In the genomic region with DNA sequence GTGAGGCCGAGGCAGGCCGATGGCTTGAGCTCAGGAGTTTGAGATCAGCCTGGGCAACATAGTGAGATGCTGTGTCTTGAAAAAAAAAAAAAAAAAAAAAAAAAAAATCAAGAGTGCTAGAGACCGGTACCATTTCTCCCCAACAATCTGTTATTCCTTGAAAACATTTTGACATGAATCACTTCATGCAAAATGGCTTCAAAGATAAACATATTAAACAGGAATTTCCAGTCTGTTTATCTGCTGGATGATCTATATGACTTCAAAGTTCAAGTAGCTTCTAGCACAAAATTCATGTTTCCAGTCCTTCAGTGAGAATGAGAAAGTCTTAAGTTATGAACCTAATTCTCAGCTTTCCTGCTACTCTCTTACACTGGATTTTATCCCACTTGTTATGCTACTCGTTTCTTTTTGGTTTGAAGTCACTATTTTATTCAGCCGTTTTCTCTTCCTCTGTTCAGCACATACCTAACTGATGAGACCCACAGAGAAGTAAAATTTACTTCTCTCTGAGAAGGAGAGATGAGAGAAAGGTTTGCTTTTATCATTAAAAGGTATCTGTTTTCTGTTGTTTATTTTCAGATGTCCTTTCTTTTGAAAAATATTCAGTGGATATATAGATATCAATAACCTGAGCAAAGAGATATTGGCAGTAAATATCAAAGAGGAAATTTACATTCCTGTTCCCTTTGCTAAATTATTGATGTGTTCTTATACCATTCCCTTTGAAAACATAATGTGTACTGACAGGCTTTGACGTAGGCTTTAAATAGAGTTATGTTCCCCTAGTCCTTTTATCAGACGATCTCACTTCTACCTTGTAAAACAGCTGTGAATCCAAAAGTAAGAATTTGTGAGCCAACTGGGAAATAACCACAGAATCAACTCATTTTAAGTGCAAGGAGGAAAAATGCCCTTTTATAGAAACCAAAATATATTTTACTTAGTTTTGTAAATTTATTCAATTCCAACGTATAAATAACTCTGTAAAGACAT, we compare ENCODE assay signal across 1 cellular context.
A peak's percentile ranks its signal among the peaks of the same experiment; 100 is the strongest.
TF ChIP-seq lines count a peak whose summit lies in the region.

No MANE protein-coding gene starts in this region.

TF ChIP-seq in SK-N-SH, 30 proteins besides CTCF, POLR2A, EP300 and RAD21:
- TF ChIP-seq YY1 (IDR thresholded peaks at IDR 0.05; ENCODE audit: low read depth) = no peak
- TF ChIP-seq, protein P1, sequence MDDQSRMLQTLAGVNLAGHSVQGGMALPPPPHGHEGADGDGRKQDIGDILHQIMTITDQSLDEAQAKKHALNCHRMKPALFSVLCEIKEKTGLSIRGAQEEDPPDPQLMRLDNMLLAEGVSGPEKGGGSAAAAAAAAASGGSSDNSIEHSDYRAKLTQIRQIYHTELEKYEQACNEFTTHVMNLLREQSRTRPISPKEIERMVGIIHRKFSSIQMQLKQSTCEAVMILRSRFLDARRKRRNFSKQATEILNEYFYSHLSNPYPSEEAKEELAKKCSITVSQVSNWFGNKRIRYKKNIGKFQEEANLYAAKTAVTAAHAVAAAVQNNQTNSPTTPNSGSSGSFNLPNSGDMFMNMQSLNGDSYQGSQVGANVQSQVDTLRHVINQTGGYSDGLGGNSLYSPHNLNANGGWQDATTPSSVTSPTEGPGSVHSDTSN (IDR thresholded peaks at IDR 0.05) = 0 out of 2 replicates have a peak, but pooled peaks have one; percentile 9
- no peak for TF ChIP-seq RXRA (IDR thresholded peaks at IDR 0.05; ENCODE audit: borderline replicate concordance, low read depth)
